8 cellular contexts compared by ENCODE assay signal in genomic region chr6:11277275-11278206, GRCh38. TPM values are rescaled to one million over a fixed set of nuclear protein-coding genes. Genes with fewer than 3 reads are reported as not detected.
A peak's percentile ranks its signal among the peaks of the same experiment; 100 is the strongest.
DNase-seq lines count a peak whose midpoint lies in the region; ATAC-seq and TF ChIP-seq lines count a peak whose summit lies in the region.

No MANE protein-coding gene starts in this region.

- no peak overlapping the region for H3K4me3 Mint-ChIP-seq in neural progenitor cell

- H3K27me3 Mint-ChIP-seq in neural progenitor cell (ENCODE audit: insufficient read depth, low read depth), result no peaks in the 10 kb centered on the region

- H3K27me3 ChIP-seq in HUES6 (ENCODE audit: control insufficient read depth, insufficient read depth, low read length) (no peaks in the 10 kb centered on the region), neural progenitor cell (no peaks in the 10 kb centered on the region), BE2C (no peaks in the 10 kb centered on the region)

- peak overlapping the region; percentile 1; the same call in 1 of the 2 replicates for H3K4me3 ChIP-seq in HUES6 (ENCODE audit: low read depth, low read length)
- H3K4me3 ChIP-seq in neural progenitor cell, result no peak overlapping the region
- H3K4me3 ChIP-seq in BE2C (ENCODE audit: low read depth, low read length), result no peak overlapping the region

- H3K27ac Mint-ChIP-seq in neural progenitor cell, result no peak overlapping the region

- no peaks in the 10 kb centered on the region for H3K36me3 Mint-ChIP-seq in neural progenitor cell

- no peak overlapping the region; the same call in 1 of the 2 replicates for H3K27ac ChIP-seq in HUES6 (ENCODE audit: low read depth, low read length)
- H3K27ac ChIP-seq in neural progenitor cell, result no peak overlapping the region

- peaks cover 34% of the 10 kb centered on the region for H3K4me1 Mint-ChIP-seq in neural progenitor cell

- no peaks in the 10 kb centered on the region for H3K9me3 ChIP-seq in HUES6 (ENCODE audit: control insufficient read depth, insufficient read depth, low read depth, low read length)
- H3K9me3 ChIP-seq in neural progenitor cell (ENCODE audit: low read depth), result no peaks in the 10 kb centered on the region
- H3K9me3 ChIP-seq in BE2C, result no peaks in the 10 kb centered on the region

- H4K20me1 ChIP-seq in neural progenitor cell (ENCODE audit: low read depth), result no peaks in the 10 kb centered on the region

- peak overlapping the region; percentile 35 for H3K9ac ChIP-seq in HUES6 (ENCODE audit: low read length)
- no peak overlapping the region for H3K9ac ChIP-seq in neural progenitor cell

- no peaks in the 10 kb centered on the region for H3K9me3 Mint-ChIP-seq in neural progenitor cell

- peak overlapping the region; percentile 37 for H2AFZ ChIP-seq in neural progenitor cell (replicated peaks)

- ATAC-seq in GM21367 (IDR thresholded peaks at IDR 0.05; ENCODE audit: unreplicated experiment) (peak; percentile 39), HG03097 (IDR thresholded peaks at IDR 0.05; ENCODE audit: low FRiP score, unreplicated experiment) (no peak)

- TF ChIP-seq CTCF in GM10266 (IDR thresholded peaks at IDR 0.05; ENCODE audit: control insufficient read depth, insufficient read depth, low read depth, missing control alignments) (no peak), neural progenitor cell (IDR thresholded peaks at IDR 0.05) (no peak), BE2C (IDR thresholded peaks at IDR 0.05; ENCODE audit: low read depth, low read length) (no peak)

- DNase-seq in GM10266 (ENCODE audit: extremely low spot score), result peak; percentile 72
- peak; percentile 71 for DNase-seq in cerebellar cortex (ENCODE audit: low spot score)
- peak; percentile 75 for DNase-seq in neural progenitor cell (ENCODE audit: low spot score)
- no peak for DNase-seq in BE2C
- DNase-seq in NAMALWA (ENCODE audit: low spot score), result no peak

- H3K4me2 ChIP-seq in neural progenitor cell, result peak overlapping the region; percentile 30

- no peaks in the 10 kb centered on the region for H3K36me3 ChIP-seq in HUES6 (ENCODE audit: control insufficient read depth, insufficient read depth, low read length)
- no peaks in the 10 kb centered on the region for H3K36me3 ChIP-seq in neural progenitor cell
- no peaks in the 10 kb centered on the region for H3K36me3 ChIP-seq in BE2C

- peaks cover 19% of the 10 kb centered on the region for H3K4me1 ChIP-seq in HUES6 (ENCODE audit: control insufficient read depth, insufficient read depth, low read length)
- H3K4me1 ChIP-seq in neural progenitor cell, result peaks cover 31% of the 10 kb centered on the region
- H3K4me1 ChIP-seq in BE2C, result no peaks in the 10 kb centered on the region

- H3F3A ChIP-seq in neural progenitor cell (ENCODE audit: low read depth), result peaks cover 13% of the 10 kb centered on the region

- H3K79me2 ChIP-seq in neural progenitor cell (ENCODE audit: low read depth), result no peaks in the 10 kb centered on the region

RNA-seq across cellular contexts. Expression of gene NEDD9, which starts 45.1 kb away (rescaled TPM):
- total RNA-seq in neural progenitor cell (ENCODE audit: low replicate concordance), result 4.9 and 8.2 TPM in 2 replicates
- 0.17 TPM for polyA plus RNA-seq in BE2C (2012; ENCODE audit: insufficient read depth, insufficient read length, low read depth)

Comparison
In these comparisons a context has a peak if more than half of its experiments do, and no peak if none do; other contexts are left out.
1. DNase-seq: peak in GM10266 (single experiment), cerebellar cortex (single experiment) and neural progenitor cell (single experiment); none in BE2C (single experiment) and NAMALWA (single experiment).